Comparison of ENCODE assay signal across 8 cellular contexts in genomic region chr2:40281021-40281940, GRCh38.
DNase-seq lines count a peak whose midpoint lies in the region; ATAC-seq and TF ChIP-seq lines count a peak whose summit lies in the region.

No MANE protein-coding gene starts in this region.

- H3K4me3 ChIP-seq in AG09309 (ENCODE audit: control insufficient read depth, low read depth, low read length) (no peak overlapping the region), hepatocyte (no peak overlapping the region)

- H3K27ac Mint-ChIP-seq in activated T-helper 17 cell treated with anti-CD3 and anti-CD28 coated beads, Interleukin-2, amount 50 U/mL, for 72 hours: no peak overlapping the region

- no peaks in the 10 kb centered on the region for H3K9me3 ChIP-seq in hepatocyte (ENCODE audit: low read depth)

- 55% methylated on average over 3 of the region's 3 CpGs for WGBS in hepatocyte (ENCODE audit: low lambda C conversion rate, missing lambda C conversion rate)

- H2AFZ ChIP-seq in hepatocyte: no peak overlapping the region

- H3K4me1 Mint-ChIP-seq in activated T-helper 17 cell treated with anti-CD3 and anti-CD28 coated beads, Interleukin-2, amount 50 U/mL, for 72 hours: no peaks in the 10 kb centered on the region

- no peaks in the 10 kb centered on the region for H3K79me2 ChIP-seq in hepatocyte

- no peak overlapping the region for H3K4me3 Mint-ChIP-seq in activated T-helper 17 cell treated with anti-CD3 and anti-CD28 coated beads, Interleukin-2, amount 50 U/mL, for 72 hours

- no peaks in the 10 kb centered on the region for H3K27me3 Mint-ChIP-seq in activated T-helper 17 cell treated with anti-CD3 and anti-CD28 coated beads, Interleukin-2, amount 50 U/mL, for 72 hours

- H3K4me1 ChIP-seq in hepatocyte (ENCODE audit: insufficient read depth): peaks cover 3% of the 10 kb centered on the region

- H3K27me3 ChIP-seq in hepatocyte: no peaks in the 10 kb centered on the region

- H3K36me3 ChIP-seq in hepatocyte (replicated peaks; ENCODE audit: insufficient read depth, low read depth): no peaks in the 10 kb centered on the region

- no peaks in the 10 kb centered on the region for H4K20me1 ChIP-seq in hepatocyte (ENCODE audit: insufficient read depth, poor library complexity, severe bottlenecking)

- DNase-seq in AG09309 (ENCODE audit: low read depth): peak; percentile 84
- DNase-seq in RPMI7951 (ENCODE audit: low read depth): peak; percentile 82
- DNase-seq in hepatocyte (ENCODE audit: low spot score): peak; percentile 7
- no peak for DNase-seq in stimulated activated naive CD4-positive, alpha-beta T cell (lab: John Stamatoyannopoulos, UW)
- no peak for DNase-seq in NCI-H2171 (lab: John Stamatoyannopoulos, UW)
- no peak for DNase-seq in cerebellar nuclear complex (lab: John Stamatoyannopoulos, UW)

- H3K27ac ChIP-seq in hepatocyte: no peak overlapping the region

- TF ChIP-seq CTCF in AG09309 (IDR thresholded peaks at IDR 0.05; ENCODE audit: control insufficient read depth, insufficient read depth, low read depth, low read length, missing control alignments): no peak
- no peak for TF ChIP-seq CTCF in hepatocyte (IDR thresholded peaks at IDR 0.05; ENCODE audit: poor library complexity)

- no peaks in the 10 kb centered on the region for H3K9me3 Mint-ChIP-seq in activated T-helper 17 cell treated with anti-CD3 and anti-CD28 coated beads, Interleukin-2, amount 50 U/mL, for 72 hours

- no peaks in the 10 kb centered on the region for H3K36me3 Mint-ChIP-seq in activated T-helper 17 cell treated with anti-CD3 and anti-CD28 coated beads, Interleukin-2, amount 50 U/mL, for 72 hours (ENCODE audit: low read depth)

- H3K4me2 ChIP-seq in hepatocyte: no peak overlapping the region

- H3K9me2 ChIP-seq in hepatocyte (replicated peaks; ENCODE audit: insufficient read depth): no peaks in the 10 kb centered on the region

- ATAC-seq in GM21717 (IDR thresholded peaks at IDR 0.05; ENCODE audit: unreplicated experiment): peak; percentile 49
- no peak for ATAC-seq in activated T-helper 17 cell treated with anti-CD3 and anti-CD28 coated beads, Interleukin-2, amount 50 U/mL, for 72 hours (replicated peaks)

Comparison
In these comparisons a context has a peak if more than half of its experiments do, and no peak if none do; other contexts are left out.
1. DNase-seq: peak in AG09309 (single experiment), RPMI7951 (single experiment) and hepatocyte (single experiment); none in stimulated activated naive CD4-positive, alpha-beta T cell (0 of 6), NCI-H2171 (single experiment) and cerebellar nuclear complex (0 of 2).